Comparison of ENCODE assay signal across 9 cellular contexts in genomic region chr9:91273853-91274552, GRCh38.
DNase-seq lines count a peak whose midpoint lies in the region; ATAC-seq and TF ChIP-seq lines count a peak whose summit lies in the region.
"Had no signal": no experiment of that assay in that cellular context is flagged by ENCODE, and none has a peak within 500 bp of the region (broad histone marks: within the 10 kb centered on the region; RNA-seq: fewer than 3 reads in every experiment).

No MANE protein-coding gene starts in this region.

- DNase-seq in ELR (ENCODE audit: low read depth) (peak; percentile 81), HCEC 1CT (peak; percentile 59), RPMI8226 (peak; percentile 33), germinal center (ENCODE audit: low spot score) (peak; percentile 36), GM19238 (ENCODE audit: insufficient read length, low spot score) (no peak), upper lobe of right lung (no peak), NCI-H2107 treated with DMSO at 0.1 percent for 48 hours (lab: John Stamatoyannopoulos, UW; ENCODE audit: unreplicated experiment) (no peak), NK-92 (lab: John Stamatoyannopoulos, UW; ENCODE audit: unreplicated experiment) (no peak)
- DNase-seq: GDM1 had no signal

- no peak overlapping the region for H3K4me3 ChIP-seq in upper lobe of right lung

- no peak for TF ChIP-seq CTCF in upper lobe of right lung (IDR thresholded peaks at IDR 0.05)

- no peaks in the 10 kb centered on the region for H3K9me3 ChIP-seq in upper lobe of right lung

- H3K4me1 ChIP-seq in upper lobe of right lung = no peaks in the 10 kb centered on the region

- no peaks in the 10 kb centered on the region for H3K36me3 ChIP-seq in upper lobe of right lung

- intact Hi-C loops in upper lobe of right lung (cut with DNase I) = no loop called here

- no peak for ATAC-seq in upper lobe of right lung

- H3K27me3 ChIP-seq in upper lobe of right lung = no peaks in the 10 kb centered on the region

- no peak overlapping the region for H3K27ac ChIP-seq in upper lobe of right lung

Comparison
In these comparisons a context has a peak if more than half of its experiments do, and no peak if none do; other contexts are left out.
1. DNase-seq: peak in ELR (single experiment), HCEC 1CT (single experiment), RPMI8226 (single experiment) and germinal center (single experiment); none in GM19238 (single experiment), upper lobe of right lung (single experiment), NCI-H2107 treated with DMSO at 0.1 percent for 48 hours (single experiment) and NK-92 (single experiment).